ENCODE assay signal across 12 cellular contexts in the genomic region with DNA sequence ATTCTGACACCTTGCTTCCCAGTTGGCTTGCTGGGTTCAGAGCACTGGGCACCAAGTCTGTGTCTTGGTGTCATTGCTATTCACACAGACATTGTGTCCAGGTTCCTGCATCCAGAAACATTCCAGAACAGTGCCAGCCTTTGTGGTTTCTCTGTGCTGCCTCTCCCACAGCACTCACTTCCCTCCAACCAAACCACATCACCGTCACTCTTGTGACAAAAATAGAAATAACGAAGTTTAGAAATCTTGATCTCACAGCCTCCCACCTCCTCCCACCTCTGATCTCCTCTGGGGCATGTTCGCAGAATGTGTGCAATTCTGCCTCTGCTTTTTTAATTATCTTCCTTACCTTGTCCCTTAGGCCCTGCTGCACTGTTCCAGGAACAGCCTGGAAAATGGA. TPM values are rescaled to one million over a fixed set of nuclear protein-coding genes. Genes with fewer than 3 reads are reported as not detected.
A peak's percentile ranks its signal among the peaks of the same experiment; 100 is the strongest.
DNase-seq lines count a peak whose midpoint lies in the region; ATAC-seq and TF ChIP-seq lines count a peak whose summit lies in the region.
"Had no signal": no experiment of that assay in that cellular context is flagged by ENCODE, and none has a peak within 500 bp of the region (broad histone marks: within the 10 kb centered on the region; RNA-seq: fewer than 3 reads in every experiment).

No MANE protein-coding gene starts in this region.

- ATAC-seq in GM21447 (IDR thresholded peaks at IDR 0.05; ENCODE audit: unreplicated experiment) (peak; percentile 53), GM19324 (IDR thresholded peaks at IDR 0.05; ENCODE audit: low FRiP score, unreplicated experiment) (no peak), GM18867 (IDR thresholded peaks at IDR 0.05; ENCODE audit: unreplicated experiment) (no peak)
- ATAC-seq: T-helper 17 cell had no signal

- in situ Hi-C loops in G401 (cut with HindIII; ENCODE audit: low sequenced_read_pairs): no loop called here

- TF ChIP-seq CTCF in AG10803 (conservative IDR thresholded peaks at IDR 0.05; ENCODE audit: low read length): no peak
- TF ChIP-seq CTCF in fibroblast of mammary gland (conservative IDR thresholded peaks at IDR 0.05; ENCODE audit: control insufficient read depth, insufficient read depth, low read depth, low read length): no peak

- DNase-seq in AG10803 (ENCODE audit: low read depth) (peak; percentile 81), NOMO-1 treated with DMSO at 0.1 percent for 48 hours (lab: John Stamatoyannopoulos, UW; ENCODE audit: unreplicated experiment) (peak; percentile 78), fibroblast of mammary gland (ENCODE audit: low read depth) (peak; percentile 49), G401 (ENCODE audit: low spot score) (no peak), DMS 273 treated with DMSO at 0.1 percent for 48 hours (lab: John Stamatoyannopoulos, UW) (no peak)
- DNase-seq: CD4-positive, CD25-positive, alpha-beta regulatory T cell; T-helper 17 cell had no signal

- H3K4me3 ChIP-seq in AG10803 (ENCODE audit: low read length) (no peak overlapping the region), fibroblast of mammary gland (ENCODE audit: control insufficient read depth, low read depth, low read length) (no peak overlapping the region)

RNA-seq across cellular contexts. Expression of a gene that starts 8.8 kb away (rescaled TPM):
- total RNA-seq in G401 (2014; rRNA removed; shearing (Covaris generic)): not detected in 2 replicates
- total RNA-seq: bronchial epithelial cell; CD4-positive, CD25-positive, alpha-beta regulatory T cell; renal cortical epithelial cell; T-helper 17 cell had no signal

Comparison
In these comparisons a context has a peak if more than half of its experiments do, and no peak if none do; other contexts are left out.
1. DNase-seq: peak in AG10803 (single experiment), NOMO-1 treated with DMSO at 0.1 percent for 48 hours (single experiment) and fibroblast of mammary gland (single experiment); none in G401 (single experiment) and DMS 273 treated with DMSO at 0.1 percent for 48 hours (single experiment).